1 cellular context compared by ENCODE assay signal in the genomic region with DNA sequence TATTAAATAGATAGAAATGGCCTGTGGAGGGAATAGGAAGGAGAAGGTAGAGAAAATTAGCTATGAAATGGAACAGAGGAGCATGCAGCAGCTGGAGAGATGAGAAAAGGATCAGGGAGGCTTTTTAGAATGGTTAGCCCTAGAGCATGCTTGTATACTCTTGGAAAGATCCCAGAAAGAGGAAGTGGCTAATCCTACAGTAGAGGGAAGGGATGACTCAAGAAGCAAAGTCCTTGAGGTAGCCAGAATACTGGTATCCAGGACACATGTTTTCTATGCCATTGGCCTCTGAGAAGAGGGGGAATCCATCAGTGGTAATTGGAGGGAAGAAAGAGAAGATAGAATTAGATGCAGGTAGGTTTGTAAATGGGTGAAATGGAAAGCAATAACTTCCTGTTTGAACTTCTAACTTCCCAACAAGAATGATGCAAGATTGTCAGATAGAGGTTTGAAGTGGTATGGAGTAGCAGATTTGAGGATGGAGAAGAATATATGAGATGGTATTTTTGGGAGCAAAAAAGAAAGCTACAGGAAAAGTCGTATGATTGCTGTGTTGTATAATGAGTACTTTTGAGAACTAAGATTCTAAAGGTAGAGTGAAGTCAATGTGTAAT.
TF ChIP-seq lines count a peak whose summit lies in the region.

No MANE protein-coding gene starts in this region.

TF ChIP-seq in HEK293, 187 proteins besides CTCF, POLR2A, EP300 and RAD21 (continued from another document):
- TF ChIP-seq, protein P1, sequence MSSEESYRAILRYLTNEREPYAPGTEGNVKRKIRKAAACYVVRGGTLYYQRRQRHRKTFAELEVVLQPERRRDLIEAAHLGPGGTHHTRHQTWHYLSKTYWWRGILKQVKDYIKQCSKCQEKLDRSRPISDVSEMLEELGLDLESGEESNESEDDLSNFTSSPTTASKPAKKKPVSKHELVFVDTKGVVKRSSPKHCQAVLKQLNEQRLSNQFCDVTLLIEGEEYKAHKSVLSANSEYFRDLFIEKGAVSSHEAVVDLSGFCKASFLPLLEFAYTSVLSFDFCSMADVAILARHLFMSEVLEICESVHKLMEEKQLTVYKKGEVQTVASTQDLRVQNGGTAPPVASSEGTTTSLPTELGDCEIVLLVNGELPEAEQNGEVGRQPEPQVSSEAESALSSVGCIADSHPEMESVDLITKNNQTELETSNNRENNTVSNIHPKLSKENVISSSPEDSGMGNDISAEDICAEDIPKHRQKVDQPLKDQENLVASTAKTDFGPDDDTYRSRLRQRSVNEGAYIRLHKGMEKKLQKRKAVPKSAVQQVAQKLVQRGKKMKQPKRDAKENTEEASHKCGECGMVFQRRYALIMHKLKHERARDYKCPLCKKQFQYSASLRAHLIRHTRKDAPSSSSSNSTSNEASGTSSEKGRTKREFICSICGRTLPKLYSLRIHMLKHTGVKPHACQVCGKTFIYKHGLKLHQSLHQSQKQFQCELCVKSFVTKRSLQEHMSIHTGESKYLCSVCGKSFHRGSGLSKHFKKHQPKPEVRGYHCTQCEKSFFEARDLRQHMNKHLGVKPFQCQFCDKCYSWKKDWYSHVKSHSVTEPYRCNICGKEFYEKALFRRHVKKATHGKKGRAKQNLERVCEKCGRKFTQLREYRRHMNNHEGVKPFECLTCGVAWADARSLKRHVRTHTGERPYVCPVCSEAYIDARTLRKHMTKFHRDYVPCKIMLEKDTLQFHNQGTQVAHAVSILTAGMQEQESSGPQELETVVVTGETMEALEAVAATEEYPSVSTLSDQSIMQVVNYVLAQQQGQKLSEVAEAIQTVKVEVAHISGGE (tag by site-specific recombination; conservative IDR thresholded peaks at IDR 0.05; ENCODE audit: low read depth), result no peak
- TF ChIP-seq, protein P2, sequence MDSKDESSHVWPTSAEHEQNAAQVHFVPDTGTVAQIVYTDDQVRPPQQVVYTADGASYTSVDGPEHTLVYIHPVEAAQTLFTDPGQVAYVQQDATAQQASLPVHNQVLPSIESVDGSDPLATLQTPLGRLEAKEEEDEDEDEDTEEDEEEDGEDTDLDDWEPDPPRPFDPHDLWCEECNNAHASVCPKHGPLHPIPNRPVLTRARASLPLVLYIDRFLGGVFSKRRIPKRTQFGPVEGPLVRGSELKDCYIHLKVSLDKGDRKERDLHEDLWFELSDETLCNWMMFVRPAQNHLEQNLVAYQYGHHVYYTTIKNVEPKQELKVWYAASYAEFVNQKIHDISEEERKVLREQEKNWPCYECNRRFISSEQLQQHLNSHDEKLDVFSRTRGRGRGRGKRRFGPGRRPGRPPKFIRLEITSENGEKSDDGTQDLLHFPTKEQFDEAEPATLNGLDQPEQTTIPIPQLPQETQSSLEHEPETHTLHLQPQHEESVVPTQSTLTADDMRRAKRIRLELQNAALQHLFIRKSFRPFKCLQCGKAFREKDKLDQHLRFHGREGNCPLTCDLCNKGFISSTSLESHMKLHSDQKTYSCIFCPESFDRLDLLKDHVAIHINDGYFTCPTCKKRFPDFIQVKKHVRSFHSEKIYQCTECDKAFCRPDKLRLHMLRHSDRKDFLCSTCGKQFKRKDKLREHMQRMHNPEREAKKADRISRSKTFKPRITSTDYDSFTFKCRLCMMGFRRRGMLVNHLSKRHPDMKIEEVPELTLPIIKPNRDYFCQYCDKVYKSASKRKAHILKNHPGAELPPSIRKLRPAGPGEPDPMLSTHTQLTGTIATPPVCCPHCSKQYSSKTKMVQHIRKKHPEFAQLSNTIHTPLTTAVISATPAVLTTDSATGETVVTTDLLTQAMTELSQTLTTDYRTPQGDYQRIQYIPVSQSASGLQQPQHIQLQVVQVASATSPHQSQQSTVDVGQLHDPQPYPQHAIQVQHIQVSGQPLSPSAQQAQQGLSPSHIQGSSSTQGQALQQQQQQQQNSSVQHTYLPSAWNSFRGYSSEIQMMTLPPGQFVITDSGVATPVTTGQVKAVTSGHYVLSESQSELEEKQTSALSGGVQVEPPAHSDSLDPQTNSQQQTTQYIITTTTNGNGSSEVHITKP (tag by site-specific recombination; IDR thresholded peaks at IDR 0.05), result 0 out of 2 replicates have a peak, but pooled peaks have one; percentile 22
- TF ChIP-seq, protein P3, sequence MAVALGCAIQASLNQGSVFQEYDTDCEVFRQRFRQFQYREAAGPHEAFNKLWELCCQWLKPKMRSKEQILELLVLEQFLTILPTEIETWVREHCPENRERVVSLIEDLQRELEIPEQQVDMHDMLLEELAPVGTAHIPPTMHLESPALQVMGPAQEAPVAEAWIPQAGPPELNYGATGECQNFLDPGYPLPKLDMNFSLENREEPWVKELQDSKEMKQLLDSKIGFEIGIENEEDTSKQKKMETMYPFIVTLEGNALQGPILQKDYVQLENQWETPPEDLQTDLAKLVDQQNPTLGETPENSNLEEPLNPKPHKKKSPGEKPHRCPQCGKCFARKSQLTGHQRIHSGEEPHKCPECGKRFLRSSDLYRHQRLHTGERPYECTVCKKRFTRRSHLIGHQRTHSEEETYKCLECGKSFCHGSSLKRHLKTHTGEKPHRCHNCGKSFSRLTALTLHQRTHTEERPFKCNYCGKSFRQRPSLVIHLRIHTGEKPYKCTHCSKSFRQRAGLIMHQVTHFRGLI (tag by site-specific recombination; IDR thresholded peaks at IDR 0.05), result no peak
- no peak for TF ChIP-seq ZNF837 (tag by site-specific recombination; IDR thresholded peaks at IDR 0.05)
- TF ChIP-seq, protein P4, sequence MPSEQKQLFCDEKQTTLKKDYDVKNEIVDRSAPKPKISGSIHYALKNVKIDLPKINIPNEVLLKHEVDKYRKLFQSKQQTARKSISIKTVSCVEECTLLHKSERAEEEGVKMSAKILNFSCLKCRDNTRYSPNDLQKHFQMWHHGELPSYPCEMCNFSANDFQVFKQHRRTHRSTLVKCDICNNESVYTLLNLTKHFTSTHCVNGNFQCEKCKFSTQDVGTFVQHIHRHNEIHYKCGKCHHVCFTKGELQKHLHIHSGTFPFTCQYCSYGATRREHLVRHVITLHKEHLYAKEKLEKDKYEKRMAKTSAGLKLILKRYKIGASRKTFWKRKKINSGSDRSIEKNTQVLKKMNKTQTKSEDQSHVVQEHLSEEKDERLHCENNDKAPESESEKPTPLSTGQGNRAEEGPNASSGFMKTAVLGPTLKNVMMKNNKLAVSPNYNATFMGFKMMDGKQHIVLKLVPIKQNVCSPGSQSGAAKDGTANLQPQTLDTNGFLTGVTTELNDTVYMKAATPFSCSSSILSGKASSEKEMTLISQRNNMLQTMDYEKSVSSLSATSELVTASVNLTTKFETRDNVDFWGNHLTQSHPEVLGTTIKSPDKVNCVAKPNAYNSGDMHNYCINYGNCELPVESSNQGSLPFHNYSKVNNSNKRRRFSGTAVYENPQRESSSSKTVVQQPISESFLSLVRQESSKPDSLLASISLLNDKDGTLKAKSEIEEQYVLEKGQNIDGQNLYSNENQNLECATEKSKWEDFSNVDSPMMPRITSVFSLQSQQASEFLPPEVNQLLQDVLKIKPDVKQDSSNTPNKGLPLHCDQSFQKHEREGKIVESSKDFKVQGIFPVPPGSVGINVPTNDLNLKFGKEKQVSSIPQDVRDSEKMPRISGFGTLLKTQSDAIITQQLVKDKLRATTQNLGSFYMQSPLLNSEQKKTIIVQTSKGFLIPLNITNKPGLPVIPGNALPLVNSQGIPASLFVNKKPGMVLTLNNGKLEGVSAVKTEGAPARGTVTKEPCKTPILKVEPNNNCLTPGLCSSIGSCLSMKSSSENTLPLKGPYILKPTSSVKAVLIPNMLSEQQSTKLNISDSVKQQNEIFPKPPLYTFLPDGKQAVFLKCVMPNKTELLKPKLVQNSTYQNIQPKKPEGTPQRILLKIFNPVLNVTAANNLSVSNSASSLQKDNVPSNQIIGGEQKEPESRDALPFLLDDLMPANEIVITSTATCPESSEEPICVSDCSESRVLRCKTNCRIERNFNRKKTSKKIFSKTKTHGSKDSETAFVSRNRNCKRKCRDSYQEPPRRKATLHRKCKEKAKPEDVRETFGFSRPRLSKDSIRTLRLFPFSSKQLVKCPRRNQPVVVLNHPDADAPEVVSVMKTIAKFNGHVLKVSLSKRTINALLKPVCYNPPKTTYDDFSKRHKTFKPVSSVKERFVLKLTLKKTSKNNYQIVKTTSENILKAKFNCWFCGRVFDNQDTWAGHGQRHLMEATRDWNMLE (tag by site-specific recombination; conservative IDR thresholded peaks at IDR 0.05; ENCODE audit: low read depth), result peak; percentile 31; the same call in 1 of the 2 replicates
